Comparison of ENCODE assay signal across 22 cellular contexts in genomic region chr17:67068999-67069398, GRCh38. TPM values are rescaled to one million over a fixed set of nuclear protein-coding genes. Genes with fewer than 3 reads are reported as not detected.
DNase-seq lines count a peak whose midpoint lies in the region; ATAC-seq, FAIRE-seq and TF ChIP-seq lines count a peak whose summit lies in the region.
"Had no signal": no experiment of that assay in that cellular context is flagged by ENCODE, and none has a peak within 500 bp of the region (broad histone marks: within the 10 kb centered on the region; RNA-seq: fewer than 3 reads in every experiment).

No MANE protein-coding gene starts in this region.

- peak; percentile 13 for FAIRE-seq in HTR-8/SVneo (lab: Jason Lieb, UNC)

- no peak overlapping the region for H3K4ac ChIP-seq in mesendoderm (ENCODE audit: low read depth, low read length)

- intact Hi-C loops in lower lobe of right lung (cut with DNase I): no loop called here

- H3K27me3 ChIP-seq in lower lobe of right lung (ENCODE audit: low read depth): no peaks in the 10 kb centered on the region
- no peaks in the 10 kb centered on the region for H3K27me3 ChIP-seq in mesendoderm (ENCODE audit: insufficient read depth, low read length, poor library complexity)
- H3K27me3 ChIP-seq in effector memory CD4-positive, alpha-beta T cell (replicated peaks; ENCODE audit: control insufficient read depth, insufficient read depth, low read length, poor library complexity, severe bottlenecking): no peaks in the 10 kb centered on the region
- H3K27me3 ChIP-seq: BLaER1, tibial nerve had no signal

- H3K79me1 ChIP-seq in mesendoderm (ENCODE audit: low read length): no peaks in the 10 kb centered on the region

- H3K9ac ChIP-seq in mesendoderm (ENCODE audit: low read length): no peak overlapping the region
- H3K9ac ChIP-seq: BLaER1 had no signal

- no peak overlapping the region for H4K5ac ChIP-seq in mesendoderm (ENCODE audit: low read length)

- H3K4me2 ChIP-seq in mesendoderm (ENCODE audit: low read length): no peak overlapping the region
- H3K4me2 ChIP-seq: BLaER1 had no signal

- no peak for TF ChIP-seq CTCF in lower lobe of right lung (IDR thresholded peaks at IDR 0.05)

- H2AK5ac ChIP-seq in mesendoderm (ENCODE audit: low read length): no peak overlapping the region

- H2BK15ac ChIP-seq in mesendoderm (replicated peaks; ENCODE audit: low read depth): no peak overlapping the region

- WGBS in mesendoderm (ENCODE audit: extremely low coverage, insufficient coverage, low lambda C conversion rate): no CpG with 5 or more reads among the region's 3 CpGs

- DNase-seq in HTR-8/SVneo (ENCODE audit: insufficient read length, low spot score) (no peak), NCI-H187 treated with DMSO at 0.1 percent for 48 hours (lab: John Stamatoyannopoulos, UW) (peak; percentile 77), NCI-H774 (lab: John Stamatoyannopoulos, UW) (peak; percentile 21), lower lobe of right lung (no peak), mesendoderm (no peak)
- no peak for DNase-seq in effector memory CD4-positive, alpha-beta T cell
- DNase-seq in activated CD4-positive, CD25-positive, alpha-beta regulatory T cell treated with anti-CD3 and anti-CD28 coated beads, Interleukin-2, amount 50 U/mL, for 72 hours: no peak
- DNase-seq: activated CD8-positive, alpha-beta T cell treated with anti-CD3 and anti-CD28 coated beads for 36 hours; DMS 273 treated with DMSO at 0.1 percent for 48 hours; HCEC 1CT; Kasumi-1; naive B cell; NCI-H2081 treated with DMSO at 0.1 percent for 48 hours; stimulated activated CD4-positive, alpha-beta T cell treated with anti-CD3 and anti-CD28 coated beads, Interleukin-12 subunit alpha, Interleukin-12 subunit beta, amount 100 ng/mL, for 4 hours had no signal

- H3K4me1 ChIP-seq in lower lobe of right lung (no peaks in the 10 kb centered on the region), mesendoderm (ENCODE audit: control insufficient read depth, low read depth, low read length) (no peaks in the 10 kb centered on the region)
- no peaks in the 10 kb centered on the region for H3K4me1 ChIP-seq in effector memory CD4-positive, alpha-beta T cell (ENCODE audit: control insufficient read depth, insufficient read depth, low read length, poor library complexity, severe bottlenecking)
- H3K4me1 ChIP-seq: BLaER1, tibial nerve had no signal

- H3K27ac ChIP-seq in lower lobe of right lung (no peak overlapping the region), mesendoderm (ENCODE audit: low read depth, low read length) (no peak overlapping the region)
- H3K27ac ChIP-seq in effector memory CD4-positive, alpha-beta T cell (ENCODE audit: insufficient read depth, low read length, poor library complexity, severe bottlenecking): no peak overlapping the region
- H3K27ac ChIP-seq: BLaER1, tibial nerve had no signal

- H3K9me3 ChIP-seq in lower lobe of right lung: no peaks in the 10 kb centered on the region
- H3K9me3 ChIP-seq in effector memory CD4-positive, alpha-beta T cell (ENCODE audit: control insufficient read depth, low read length): no peaks in the 10 kb centered on the region
- H3K9me3 ChIP-seq: BLaER1, tibial nerve had no signal

- ATAC-seq in lower lobe of right lung: peak; percentile 19 to 43
- ATAC-seq: activated CD8-positive, alpha-beta T cell treated with anti-CD3 and anti-CD28 coated beads for 36 hours; stimulated activated memory B cell treated with anti-CD40 and anti-IgM and Interleukin-4, amounts not matched to agents 10 μg/mL and 1 μg/mL and 100 μg/mL, for 72 hours had no signal

- no peak overlapping the region for H3K18ac ChIP-seq in mesendoderm (ENCODE audit: low read length)

- no peak overlapping the region for H2BK5ac ChIP-seq in mesendoderm (ENCODE audit: low read length)

- H3K79me2 ChIP-seq in mesendoderm (ENCODE audit: control insufficient read depth, insufficient read depth, low read length): no peaks in the 10 kb centered on the region

- no peak overlapping the region for H3K4me3 ChIP-seq in lower lobe of right lung
- H3K4me3 ChIP-seq in mesendoderm (ENCODE audit: low read length): no peak overlapping the region
- H3K4me3 ChIP-seq in effector memory CD4-positive, alpha-beta T cell (ENCODE audit: insufficient read depth, low read depth, low read length, poor library complexity, severe bottlenecking): no peak overlapping the region
- H3K4me3 ChIP-seq: BLaER1, tibial nerve had no signal

- H3K23ac ChIP-seq in mesendoderm (ENCODE audit: low read length): no peak overlapping the region

- H3K36me3 ChIP-seq in lower lobe of right lung (peaks cover 11% of the 10 kb centered on the region), mesendoderm (ENCODE audit: control insufficient read depth, insufficient read depth, low read length) (no peaks in the 10 kb centered on the region)
- no peaks in the 10 kb centered on the region for H3K36me3 ChIP-seq in effector memory CD4-positive, alpha-beta T cell (ENCODE audit: control insufficient read depth, insufficient read depth, low read length)

- H3K56ac ChIP-seq in mesendoderm (ENCODE audit: low read length): no peak overlapping the region

- H4K8ac ChIP-seq in mesendoderm (ENCODE audit: low read depth, low read length): no peak overlapping the region

- no peak overlapping the region for H2BK120ac ChIP-seq in mesendoderm (ENCODE audit: low read depth, low read length)

RNA-seq across cellular contexts. Expression of gene CACNG1, which starts 24.6 kb away (rescaled TPM):
- total RNA-seq in lower lobe of right lung: not detected
- not detected for polyA plus RNA-seq in mesendoderm (2013, experiment 1 of 2)
- polyA plus RNA-seq in mesendoderm (2013, experiment 2 of 2): not detected
- total RNA-seq: activated CD8-positive, alpha-beta T cell treated with anti-CD3 and anti-CD28 coated beads for 36 hours; activated T-helper 1 cell treated with anti-CD3 and anti-CD28 coated beads, Interleukin-12 subunit alpha, Interleukin-12 subunit beta, Interleukin-2, Interleukin-4 antibody, amounts not matched to agents 30 ng/mL and 10 ng/mL and 1 ng/mL, durations not matched to agents 14 hours and 24 hours and 36 hours; cardiac septum; fibroblast of villous mesenchyme; pulmonary artery endothelial cell; tibial nerve had no signal
- polyA plus RNA-seq: adipose tissue had no signal

Comparison
In these comparisons a context has a peak if more than half of its experiments do, and no peak if none do; other contexts are left out.
1. DNase-seq: peak in NCI-H187 treated with DMSO at 0.1 percent for 48 hours (single experiment) and NCI-H774 (single experiment); none in HTR-8/SVneo (single experiment), lower lobe of right lung (single experiment), mesendoderm (single experiment), effector memory CD4-positive, alpha-beta T cell (0 of 3) and activated CD4-positive, CD25-positive, alpha-beta regulatory T cell treated with anti-CD3 and anti-CD28 coated beads, Interleukin-2, amount 50 U/mL, for 72 hours (single experiment).